39 cellular contexts compared by ENCODE assay signal in the genomic region with DNA sequence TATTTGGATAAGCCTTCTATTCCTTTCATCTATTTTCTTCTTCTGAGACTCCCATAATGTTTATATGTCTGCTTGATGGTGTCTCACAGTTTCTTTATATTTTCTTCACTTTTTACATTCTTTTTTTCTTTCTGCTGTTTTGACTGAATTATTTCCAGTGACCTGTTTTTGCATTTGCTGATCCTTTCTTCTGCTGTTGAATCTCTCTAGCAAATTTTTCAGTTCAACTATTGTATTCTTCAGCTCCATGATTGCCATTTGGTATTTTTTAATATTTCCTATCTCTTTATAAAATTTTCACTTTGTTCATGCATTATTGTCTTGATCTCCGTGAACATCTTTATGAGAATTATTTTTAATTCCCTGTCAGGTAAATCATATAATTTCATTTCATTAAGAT.
"Had no signal": no experiment of that assay in that cellular context is flagged by ENCODE, and none has a peak within 500 bp of the region (broad histone marks: within the 10 kb centered on the region; RNA-seq: fewer than 3 reads in every experiment).

No MANE protein-coding gene starts in this region.

- DNase-seq: activated effector memory CD4-positive, alpha-beta T cell treated with anti-CD3 and anti-CD28 coated beads, Interleukin-2, amount 50 U/mL, for 16 hours; activated effector memory CD4-positive, alpha-beta T cell treated with Interleukin-2 at 50 U/mL for 16 hours; activated gamma-delta T cell; activated gamma-delta T cell treated with Interleukin-2 at 50 U/mL for 16 hours; activated naive CD4-positive, alpha-beta T cell; activated naive CD4-positive, alpha-beta T cell treated with anti-CD3 and anti-CD28 coated beads for 36 hours; activated naive CD4-positive, alpha-beta T cell treated with anti-CD3 and anti-CD28 coated beads, Interleukin-2, amount 10 ng/mL, durations not matched to agents 7 days and 5 days; activated naive CD4-positive, alpha-beta T cell treated with anti-CD3 and anti-CD28 coated beads, Interleukin-2, amount 50 U/mL, for 16 hours; activated naive CD4-positive, alpha-beta T cell treated with Interleukin-2 at 50 U/mL for 16 hours; activated naive CD8-positive, alpha-beta T cell treated with anti-CD3 and anti-CD28 coated beads for 36 hours; activated naive CD8-positive, alpha-beta T cell treated with anti-CD3 and anti-CD28 coated beads, Interleukin-2, amount 10 ng/mL, durations not matched to agents 7 days and 5 days; activated naive CD8-positive, alpha-beta T cell treated with anti-CD3 and anti-CD28 coated beads, Interleukin-2, amount 50 U/mL, for 24 hours; activated T-cell treated with anti-CD3 and anti-CD28 coated beads, Interleukin-2, amount 50 U/mL, for 24 hours; activated T-cell treated with anti-CD3 and anti-CD28 coated beads, Interleukin-2, amount 50 U/mL, for 4 hours; activated T-cell treated with anti-CD3 and anti-CD28 coated beads, Interleukin-2, amount 50 U/mL, for 48 hours; activated T-cell treated with anti-CD3 and anti-CD28 coated beads, Interleukin-2, amount 50 U/mL, for 72 hours; adrenal gland; amniotic stem cell; amygdala; anterior cingulate cortex; aorta; body of pancreas; brain microvascular endothelial cell; caudate nucleus; central memory CD4-positive, alpha-beta T cell; cerebellar nuclear complex had no signal

- H3K9me3 ChIP-seq: body of pancreas had no signal

- FAIRE-seq: astrocyte, bronchial epithelial cell had no signal

- H3K4me1 Mint-ChIP-seq: activated naive CD4-positive, alpha-beta T cell treated with anti-CD3 and anti-CD28 coated beads, Interleukin-2, amount 10 ng/mL, durations not matched to agents 7 days and 5 days; activated naive CD4-positive, alpha-beta T cell treated with anti-CD3 and anti-CD28 coated beads, Interleukin-2, amount 50 U/mL, for 24 hours; activated naive CD8-positive, alpha-beta T cell treated with anti-CD3 and anti-CD28 coated beads for 36 hours; activated naive CD8-positive, alpha-beta T cell treated with anti-CD3 and anti-CD28 coated beads, Interleukin-2, amount 10 ng/mL, durations not matched to agents 7 days and 5 days; activated naive CD8-positive, alpha-beta T cell treated with anti-CD3 and anti-CD28 coated beads, Interleukin-2, amount 50 U/mL, for 24 hours; activated T-helper 17 cell treated with anti-CD3 and anti-CD28 coated beads, Interleukin-2, amount 50 U/mL, for 72 hours; brain; central memory CD8-positive, alpha-beta T cell had no signal

- H3K4me1 ChIP-seq: adrenal gland, ascending aorta, body of pancreas, breast epithelium had no signal

- H3K36me3 ChIP-seq: adrenal gland, ascending aorta, brain microvascular endothelial cell, breast epithelium, cardiac muscle cell had no signal

- H3K4me3 Mint-ChIP-seq: activated naive CD4-positive, alpha-beta T cell treated with anti-CD3 and anti-CD28 coated beads for 36 hours; activated naive CD4-positive, alpha-beta T cell treated with anti-CD3 and anti-CD28 coated beads, Interleukin-2, amount 10 ng/mL, durations not matched to agents 7 days and 5 days; activated naive CD4-positive, alpha-beta T cell treated with anti-CD3 and anti-CD28 coated beads, Interleukin-2, amount 50 U/mL, for 24 hours; activated naive CD8-positive, alpha-beta T cell; activated naive CD8-positive, alpha-beta T cell treated with anti-CD3 and anti-CD28 coated beads for 36 hours; activated naive CD8-positive, alpha-beta T cell treated with anti-CD3 and anti-CD28 coated beads, Interleukin-2, amount 10 ng/mL, durations not matched to agents 7 days and 5 days; activated naive CD8-positive, alpha-beta T cell treated with anti-CD3 and anti-CD28 coated beads, Interleukin-2, amount 50 U/mL, for 24 hours; activated T-cell treated with anti-CD3 and anti-CD28 coated beads, Interleukin-2, amount 50 U/mL, for 24 hours; activated T-cell treated with anti-CD3 and anti-CD28 coated beads, Interleukin-2, amount 50 U/mL, for 4 hours; activated T-cell treated with anti-CD3 and anti-CD28 coated beads, Interleukin-2, amount 50 U/mL, for 72 hours; activated T-helper 1 cell treated with anti-CD3 and anti-CD28 coated beads, Interleukin-12 subunit alpha, Interleukin-12 subunit beta, Interleukin-2, Interleukin-4 antibody, amounts not matched to agents 30 ng/mL and 10 ng/mL and 1 ng/mL, durations not matched to agents 14 hours and 24 hours and 36 hours; activated T-helper 17 cell treated with anti-CD3 and anti-CD28 coated beads, Interleukin-2, amount 50 U/mL, for 72 hours; brain; central memory CD8-positive, alpha-beta T cell had no signal

- H3K27ac Mint-ChIP-seq: activated naive CD4-positive, alpha-beta T cell treated with anti-CD3 and anti-CD28 coated beads for 36 hours; activated naive CD4-positive, alpha-beta T cell treated with anti-CD3 and anti-CD28 coated beads, Interleukin-2, amount 10 ng/mL, durations not matched to agents 7 days and 5 days; activated naive CD4-positive, alpha-beta T cell treated with anti-CD3 and anti-CD28 coated beads, Interleukin-2, amount 50 U/mL, for 24 hours; activated naive CD4-positive, alpha-beta T cell treated with anti-CD3 and anti-CD28 coated beads, Interleukin-2, amount 50 U/mL, for 72 hours; activated naive CD8-positive, alpha-beta T cell; activated naive CD8-positive, alpha-beta T cell treated with anti-CD3 and anti-CD28 coated beads for 36 hours; activated naive CD8-positive, alpha-beta T cell treated with anti-CD3 and anti-CD28 coated beads, Interleukin-2, amount 10 ng/mL, durations not matched to agents 7 days and 5 days; activated naive CD8-positive, alpha-beta T cell treated with anti-CD3 and anti-CD28 coated beads, Interleukin-2, amount 50 U/mL, for 24 hours; activated T-cell treated with anti-CD3 and anti-CD28 coated beads, Interleukin-2, amount 50 U/mL, for 24 hours; activated T-cell treated with anti-CD3 and anti-CD28 coated beads, Interleukin-2, amount 50 U/mL, for 72 hours; activated T-helper 1 cell treated with anti-CD3 and anti-CD28 coated beads, Interleukin-12 subunit alpha, Interleukin-12 subunit beta, Interleukin-2, Interleukin-4 antibody, amounts not matched to agents 30 ng/mL and 10 ng/mL and 1 ng/mL, durations not matched to agents 14 hours and 24 hours and 36 hours; activated T-helper 17 cell treated with anti-CD3 and anti-CD28 coated beads, Interleukin-2, amount 50 U/mL, for 72 hours; activated T-helper 2 cell treated with anti-CD3 and anti-CD28 coated beads, Interferon-gamma antibody, Interleukin-2, Interleukin-4, amounts not matched to agents 10 μg/mL and 5 μg/mL and 100 μg/mL, durations not matched to agents 14 hours and 24 hours and 36 hours; brain had no signal

- H3K4me3 ChIP-seq: adrenal gland, ascending aorta, body of pancreas, breast epithelium, cardiac muscle cell had no signal

- H3K27me3 Mint-ChIP-seq: activated naive CD4-positive, alpha-beta T cell treated with anti-CD3 and anti-CD28 coated beads, Interleukin-2, amount 10 ng/mL, durations not matched to agents 7 days and 5 days had no signal

- ATAC-seq: activated naive CD4-positive, alpha-beta T cell treated with anti-CD3 and anti-CD28 coated beads, Interleukin-2, amount 50 U/mL, for 72 hours; activated naive CD8-positive, alpha-beta T cell treated with anti-CD3 and anti-CD28 coated beads, Interleukin-2, amount 50 U/mL, for 24 hours; activated T-cell treated with anti-CD3 and anti-CD28 coated beads, Interleukin-2, amount 50 U/mL, for 4 hours; activated T-cell treated with anti-CD3 and anti-CD28 coated beads, Interleukin-2, amount 50 U/mL, for 72 hours; activated T-helper 17 cell treated with anti-CD3 and anti-CD28 coated beads, Interleukin-2, amount 50 U/mL, for 72 hours; body of pancreas had no signal

- H3K27ac ChIP-seq: adrenal gland, ascending aorta, body of pancreas, brain microvascular endothelial cell, breast epithelium, cardiac muscle cell had no signal

- H3K27me3 ChIP-seq: adrenal gland, ascending aorta, body of pancreas, brain microvascular endothelial cell, breast epithelium, cardiac muscle cell had no signal

- H3K36me3 Mint-ChIP-seq: activated naive CD4-positive, alpha-beta T cell treated with anti-CD3 and anti-CD28 coated beads, Interleukin-2, amount 10 ng/mL, durations not matched to agents 7 days and 5 days; activated naive CD4-positive, alpha-beta T cell treated with anti-CD3 and anti-CD28 coated beads, Interleukin-2, amount 50 U/mL, for 24 hours; activated naive CD8-positive, alpha-beta T cell treated with anti-CD3 and anti-CD28 coated beads, Interleukin-2, amount 10 ng/mL, durations not matched to agents 7 days and 5 days had no signal
